1 cellular context compared by ENCODE assay signal in genomic region chr15:99247063-99247462, GRCh38.
TF ChIP-seq lines count a peak whose summit lies in the region.

No MANE protein-coding gene starts in this region.

TF ChIP-seq in GM12878, 131 proteins besides CTCF, POLR2A, EP300 and RAD21:
- TF ChIP-seq TCF12 (IDR thresholded peaks at IDR 0.05; ENCODE audit: low read depth, low read length) (no peak), TCF3 (IDR thresholded peaks at IDR 0.05; ENCODE audit: borderline replicate concordance, insufficient read depth, low read depth, low read length) (no peak), RFX5 (IDR thresholded peaks at IDR 0.05; ENCODE audit: low read depth, low read length) (no peak), SUPT20H (IDR thresholded peaks at IDR 0.05; ENCODE audit: borderline replicate concordance, control insufficient read depth, low read depth, low read length) (no peak), IKZF1 (conservative IDR thresholded peaks at IDR 0.05) (no peak), SIN3A (IDR thresholded peaks at IDR 0.05; ENCODE audit: low read depth, low read length) (no peak), HCFC1 (IDR thresholded peaks at IDR 0.05; ENCODE audit: low read length) (no peak), YBX1 (IDR thresholded peaks at IDR 0.05) (no peak)
